In genomic region chr6:111737065-111737521, GRCh38 we compare ENCODE assay signal across 12 cellular contexts.
DNase-seq lines count a peak whose midpoint lies in the region; ATAC-seq, FAIRE-seq and TF ChIP-seq lines count a peak whose summit lies in the region.
"Had no signal": no experiment of that assay in that cellular context is flagged by ENCODE, and none has a peak within 500 bp of the region (broad histone marks: within the 10 kb centered on the region; RNA-seq: fewer than 3 reads in every experiment).

No MANE protein-coding gene starts in this region.

- peak; percentile 48 to 49 for ATAC-seq in CD4-positive, CD25-positive, alpha-beta regulatory T cell (ENCODE audit: low read depth in 2 of 2)
- no peak for ATAC-seq in memory B cell (ENCODE audit: low read depth)

- H3K4me1 ChIP-seq in CD4-positive, CD25-positive, alpha-beta regulatory T cell (ENCODE audit: control insufficient read depth, insufficient read depth, low read length, poor library complexity, severe bottlenecking): peaks cover 71% of the 10 kb centered on the region

- H3K4me3 Mint-ChIP-seq in CD4-positive, CD25-positive, alpha-beta regulatory T cell: peak overlapping the region; percentile 57 to 81 (median 72)
- H3K4me3 Mint-ChIP-seq in activated naive CD4-positive, alpha-beta T cell treated with anti-CD3 and anti-CD28 coated beads, Interleukin-2, amount 50 U/mL, for 24 hours: peak overlapping the region; percentile 59
- H3K4me3 Mint-ChIP-seq in memory B cell: no peak overlapping the region

- no peaks in the 10 kb centered on the region for H3K27me3 Mint-ChIP-seq in CD4-positive, CD25-positive, alpha-beta regulatory T cell
- no peaks in the 10 kb centered on the region for H3K27me3 Mint-ChIP-seq in activated naive CD4-positive, alpha-beta T cell treated with anti-CD3 and anti-CD28 coated beads, Interleukin-2, amount 50 U/mL, for 24 hours
- no peaks in the 10 kb centered on the region for H3K27me3 Mint-ChIP-seq in memory B cell

- peaks cover 37 to 95% (median 77%) of the 10 kb centered on the region in 4 donors for H3K4me1 Mint-ChIP-seq in CD4-positive, CD25-positive, alpha-beta regulatory T cell
- peaks cover 96% of the 10 kb centered on the region for H3K4me1 Mint-ChIP-seq in activated naive CD4-positive, alpha-beta T cell treated with anti-CD3 and anti-CD28 coated beads, Interleukin-2, amount 50 U/mL, for 24 hours
- H3K4me1 Mint-ChIP-seq in memory B cell: peaks cover 42% of the 10 kb centered on the region

- peaks cover 56% of the 10 kb centered on the region for H3K36me3 ChIP-seq in CD4-positive, CD25-positive, alpha-beta regulatory T cell (ENCODE audit: control insufficient read depth, insufficient read depth, low read length)
- H3K36me3 ChIP-seq: neutrophil had no signal

- H3K27ac ChIP-seq in CD4-positive, CD25-positive, alpha-beta regulatory T cell (ENCODE audit: insufficient read depth, low read length, poor library complexity, severe bottlenecking): peak overlapping the region; percentile 59
- H3K27ac ChIP-seq: KMS-11, neutrophil had no signal

- peaks cover 61% of the 10 kb centered on the region for H3K36me3 Mint-ChIP-seq in CD4-positive, CD25-positive, alpha-beta regulatory T cell
- H3K36me3 Mint-ChIP-seq in activated naive CD4-positive, alpha-beta T cell treated with anti-CD3 and anti-CD28 coated beads, Interleukin-2, amount 50 U/mL, for 24 hours: peaks cover 54% of the 10 kb centered on the region
- H3K36me3 Mint-ChIP-seq in memory B cell: peaks cover 6% of the 10 kb centered on the region

- peak in 1 of 3 donors; percentile 46 for DNase-seq in CD4-positive, CD25-positive, alpha-beta regulatory T cell
- DNase-seq in NCI-H226 (peak; percentile 63), memory B cell (ENCODE audit: low spot score in 2 of 2) (no peak), NCI-H526 treated with DMSO at 0.1 percent for 48 hours (lab: John Stamatoyannopoulos, UW) (no peak), RPMI8226 (no peak), GM12892 (ENCODE audit: insufficient read length) (no peak), NCI-H1436 treated with DMSO at 0.1 percent for 48 hours (lab: John Stamatoyannopoulos, UW) (no peak)
- DNase-seq: DMS79 treated with DMSO at 0.1 percent for 48 hours, heart left ventricle had no signal

- H3K9me3 Mint-ChIP-seq in CD4-positive, CD25-positive, alpha-beta regulatory T cell: peaks cover 0 to 15% (median 0%) of the 10 kb centered on the region in 7 donors
- no peaks in the 10 kb centered on the region for H3K9me3 Mint-ChIP-seq in activated naive CD4-positive, alpha-beta T cell treated with anti-CD3 and anti-CD28 coated beads, Interleukin-2, amount 50 U/mL, for 24 hours
- H3K9me3 Mint-ChIP-seq in memory B cell: no peaks in the 10 kb centered on the region

- peak overlapping the region; percentile 49 for H3K4me3 ChIP-seq in CD4-positive, CD25-positive, alpha-beta regulatory T cell (ENCODE audit: low read depth, low read length)
- H3K4me3 ChIP-seq: heart left ventricle had no signal

- peak overlapping the region; percentile 89 to 97 (median 95) for H3K27ac Mint-ChIP-seq in CD4-positive, CD25-positive, alpha-beta regulatory T cell
- peak overlapping the region; percentile 95 for H3K27ac Mint-ChIP-seq in activated naive CD4-positive, alpha-beta T cell treated with anti-CD3 and anti-CD28 coated beads, Interleukin-2, amount 50 U/mL, for 24 hours
- H3K27ac Mint-ChIP-seq in memory B cell: peak overlapping the region; percentile 31

- TF ChIP-seq POLR2A in GM12892 (IDR thresholded peaks at IDR 0.05; ENCODE audit: low read depth, low read length): no peak

- no peaks in the 10 kb centered on the region for H3K27me3 ChIP-seq in CD4-positive, CD25-positive, alpha-beta regulatory T cell (ENCODE audit: control insufficient read depth, insufficient read depth, low read length)
- H3K27me3 ChIP-seq: heart left ventricle, neutrophil had no signal

- peaks cover 0 to 15% of the 10 kb centered on the region in 2 experiments for H3K9me3 ChIP-seq in CD4-positive, CD25-positive, alpha-beta regulatory T cell (ENCODE audit: control insufficient read depth in 2 of 2, low read length in 2 of 2)
- H3K9me3 ChIP-seq: neutrophil had no signal

- FAIRE-seq in GM12892 (lab: Jason Lieb, UNC): no peak

Comparison
In these comparisons a context has a peak if more than half of its experiments do, and no peak if none do; other contexts are left out.
1. H3K27ac Mint-ChIP-seq: peak in every context shown above with its lines; median percentile 95 in CD4-positive, CD25-positive, alpha-beta regulatory T cell; 95 in activated naive CD4-positive, alpha-beta T cell treated with anti-CD3 and anti-CD28 coated beads, Interleukin-2, amount 50 U/mL, for 24 hours; 31 in memory B cell.